ENCODE assay signal across 8 cellular contexts in genomic region chr3:149003653-149004305, GRCh38. TPM values are rescaled to one million over a fixed set of nuclear protein-coding genes. Genes with fewer than 3 reads are reported as not detected.
DNase-seq lines count a peak whose midpoint lies in the region; ATAC-seq, FAIRE-seq and TF ChIP-seq lines count a peak whose summit lies in the region.

No MANE protein-coding gene starts in this region.

- no peak overlapping the region for H3K9ac ChIP-seq in endocrine pancreas (ENCODE audit: control insufficient read depth, insufficient read depth, low read length)

- H3K4me1 ChIP-seq in endocrine pancreas (ENCODE audit: control insufficient read depth, insufficient read depth, low read length): peaks cover 26% of the 10 kb centered on the region

- peak overlapping the region; percentile 8 for H3K4me3 ChIP-seq in endocrine pancreas (ENCODE audit: control insufficient read depth, insufficient read depth, low read length)

- no peak for TF ChIP-seq CTCF in osteocyte (IDR thresholded peaks at IDR 0.05)

- no peaks in the 10 kb centered on the region for H3K27me3 Mint-ChIP-seq in osteocyte (ENCODE audit: unreplicated experiment)

- peak; percentile 73 for FAIRE-seq in GM18507 (lab: Jason Lieb, UNC)

- H3K36me3 ChIP-seq in endocrine pancreas (ENCODE audit: control insufficient read depth, insufficient read depth, low read length): no peaks in the 10 kb centered on the region

- DNase-seq in GM18507 (ENCODE audit: extremely low spot score, insufficient read length, low read depth) (no peak), MV-4-11 (lab: John Stamatoyannopoulos, UW) (no peak), CD1c-positive myeloid dendritic cell (ENCODE audit: extremely low spot score) (no peak), LoVo (ENCODE audit: low spot score) (no peak), osteocyte (ENCODE audit: extremely low spot score, unreplicated experiment) (no peak)

- peak; percentile 66 for ATAC-seq in GM21423 (IDR thresholded peaks at IDR 0.05; ENCODE audit: unreplicated experiment)
- peak; percentile 69 for ATAC-seq in HG03469 (IDR thresholded peaks at IDR 0.05; ENCODE audit: unreplicated experiment)

- no peak overlapping the region for H3K27ac Mint-ChIP-seq in osteocyte (ENCODE audit: unreplicated experiment)

- peaks cover 17% of the 10 kb centered on the region for H3K4me1 Mint-ChIP-seq in osteocyte (ENCODE audit: unreplicated experiment)

- peaks cover 32% of the 10 kb centered on the region for H3K36me3 Mint-ChIP-seq in osteocyte (ENCODE audit: unreplicated experiment)

- H3K9me3 Mint-ChIP-seq in osteocyte (ENCODE audit: unreplicated experiment): no peaks in the 10 kb centered on the region

- H3K4me3 Mint-ChIP-seq in osteocyte (ENCODE audit: unreplicated experiment): no peak overlapping the region

- H3K27me3 ChIP-seq in endocrine pancreas (ENCODE audit: control insufficient read depth, insufficient read depth, low read length): no peaks in the 10 kb centered on the region

- no peaks in the 10 kb centered on the region for H3K9me3 ChIP-seq in endocrine pancreas (ENCODE audit: control insufficient read depth, low read length)

RNA-seq across cellular contexts. Expression of gene GYG1, which starts 12.4 kb away (rescaled TPM):
- total RNA-seq in osteocyte: 43.0 and 46.8 TPM in 2 replicates
